In genomic region chr10:93849605-93850004, GRCh38 we compare ENCODE assay signal across 24 cellular contexts. TPM values are rescaled to one million over a fixed set of nuclear protein-coding genes. Genes with fewer than 3 reads are reported as not detected.
DNase-seq lines count a peak whose midpoint lies in the region; ATAC-seq and TF ChIP-seq lines count a peak whose summit lies in the region.
"Had no signal": no experiment of that assay in that cellular context is flagged by ENCODE, and none has a peak within 500 bp of the region (broad histone marks: within the 10 kb centered on the region; RNA-seq: fewer than 3 reads in every experiment).

No MANE protein-coding gene starts in this region.

- DNase-seq in NCI-H187 treated with DMSO at 0.1 percent for 48 hours (lab: John Stamatoyannopoulos, UW) (peak; percentile 22), NCI-H187 (lab: John Stamatoyannopoulos, UW) (no peak), NCI-H345 (lab: John Stamatoyannopoulos, UW) (peak; percentile 35), iPS-NIHi11 (ENCODE audit: low spot score) (peak; percentile 46), type B pancreatic cell (ENCODE audit: extremely low spot score, unreplicated experiment) (no peak), hepatic stellate cell (ENCODE audit: low spot score) (no peak), Karpas-422 (no peak)
- DNase-seq: activated CD8-positive, alpha-beta T cell treated with anti-CD3 and anti-CD28 coated beads for 36 hours; activated T-cell treated with anti-CD3 and anti-CD28 coated beads, Interleukin-2, amount 50 U/mL, for 1 hour; adrenal gland; GOT3; KG1; left cardiac atrium; midbrain; natural killer cell; NCI-H2081; NCI-H524 treated with DMSO at 0.1 percent for 48 hours; stimulated activated CD4-positive, alpha-beta T cell treated with anti-CD3 and anti-CD28 coated beads, Interleukin-15, amount 100 ng/mL, for 24 hours; stomach; transverse colon had no signal

- no peaks in the 10 kb centered on the region for H3K4me1 ChIP-seq in Karpas-422 (ENCODE audit: low read length)
- H3K4me1 ChIP-seq: adrenal gland, parathyroid adenoma, transverse colon had no signal

- TF ChIP-seq CTCF in type B pancreatic cell (conservative IDR thresholded peaks at IDR 0.05): no peak

- H3K4me3 Mint-ChIP-seq in type B pancreatic cell: no peak overlapping the region
- H3K4me3 Mint-ChIP-seq: activated CD8-positive, alpha-beta T cell treated with anti-CD3 and anti-CD28 coated beads for 36 hours; B cell; natural killer cell had no signal

- H3K9me3 ChIP-seq in Karpas-422 (ENCODE audit: low read length): no peaks in the 10 kb centered on the region
- H3K9me3 ChIP-seq: adrenal gland, stomach, transverse colon had no signal

- H3K36me3 ChIP-seq in Karpas-422 (ENCODE audit: insufficient read depth, low read length): no peaks in the 10 kb centered on the region
- H3K36me3 ChIP-seq: adrenal gland, stomach, transverse colon had no signal

- H3K36me3 Mint-ChIP-seq in type B pancreatic cell: peaks cover 5% of the 10 kb centered on the region
- H3K36me3 Mint-ChIP-seq: natural killer cell had no signal

- no peaks in the 10 kb centered on the region for H3K27me3 ChIP-seq in Karpas-422 (ENCODE audit: low read length)
- H3K27me3 ChIP-seq: adrenal gland, stomach, transverse colon had no signal

- H3K9me2 ChIP-seq in Karpas-422 (replicated peaks; ENCODE audit: insufficient read depth, low read length): no peaks in the 10 kb centered on the region

- H3K27ac ChIP-seq in Karpas-422 (ENCODE audit: low read length): no peak overlapping the region
- H3K27ac ChIP-seq: adrenal gland, parathyroid adenoma, stomach, transverse colon had no signal

- no peaks in the 10 kb centered on the region for H3K79me2 ChIP-seq in Karpas-422 (ENCODE audit: low read length)
- H3K79me2 ChIP-seq: parathyroid adenoma had no signal

- ATAC-seq in HG02938 (IDR thresholded peaks at IDR 0.05; ENCODE audit: unreplicated experiment): no peak
- ATAC-seq: activated CD8-positive, alpha-beta T cell treated with anti-CD3 and anti-CD28 coated beads for 36 hours; left cardiac atrium; natural killer cell; sciatic nerve had no signal

- H2AFZ ChIP-seq in Karpas-422 (ENCODE audit: low read length): no peak overlapping the region
- H2AFZ ChIP-seq: parathyroid adenoma had no signal

- H3K4me2 ChIP-seq in Karpas-422 (ENCODE audit: low read depth, low read length, poor library complexity, severe bottlenecking): no peak overlapping the region

- H3K27ac Mint-ChIP-seq in type B pancreatic cell: peak overlapping the region; percentile 78
- H3K27ac Mint-ChIP-seq: activated CD8-positive, alpha-beta T cell treated with anti-CD3 and anti-CD28 coated beads for 36 hours; B cell; natural killer cell had no signal

- no peak overlapping the region for H3K9ac ChIP-seq in Karpas-422 (ENCODE audit: low read length)
- H3K9ac ChIP-seq: parathyroid adenoma had no signal

- peaks cover 19% of the 10 kb centered on the region for H3K27me3 Mint-ChIP-seq in type B pancreatic cell

- no peak overlapping the region for H3K4me3 ChIP-seq in Karpas-422 (ENCODE audit: low read length)
- H3K4me3 ChIP-seq: adrenal gland, stomach, transverse colon had no signal

- H3K9me3 Mint-ChIP-seq in type B pancreatic cell: peaks cover 13% of the 10 kb centered on the region
- H3K9me3 Mint-ChIP-seq: activated CD8-positive, alpha-beta T cell treated with anti-CD3 and anti-CD28 coated beads for 36 hours; natural killer cell had no signal

- peaks cover 26% of the 10 kb centered on the region for H3K4me1 Mint-ChIP-seq in type B pancreatic cell (ENCODE audit: unreplicated experiment)
- H3K4me1 Mint-ChIP-seq: B cell, natural killer cell had no signal

- no peaks in the 10 kb centered on the region for H4K20me1 ChIP-seq in Karpas-422 (ENCODE audit: insufficient read depth, low read depth, low read length)

RNA-seq across cellular contexts. Expression of gene SLC35G1, which starts 44.2 kb away (rescaled TPM):
- 13.9 and 21.0 TPM in 2 replicates for total RNA-seq in type B pancreatic cell (ENCODE audit: low replicate concordance)
- total RNA-seq in Karpas-422 (2014; rRNA removed; shearing (Covaris generic); ENCODE audit: low replicate concordance): 1.5 and 2.1 TPM in 2 replicates

Comparison
In these comparisons a context has a peak if more than half of its experiments do, and no peak if none do; other contexts are left out.
1. DNase-seq: peak in NCI-H187 treated with DMSO at 0.1 percent for 48 hours (single experiment), NCI-H345 (single experiment) and iPS-NIHi11 (single experiment); none in NCI-H187 (0 of 2), type B pancreatic cell (single experiment), hepatic stellate cell (single experiment) and Karpas-422 (single experiment).